In the genomic region with DNA sequence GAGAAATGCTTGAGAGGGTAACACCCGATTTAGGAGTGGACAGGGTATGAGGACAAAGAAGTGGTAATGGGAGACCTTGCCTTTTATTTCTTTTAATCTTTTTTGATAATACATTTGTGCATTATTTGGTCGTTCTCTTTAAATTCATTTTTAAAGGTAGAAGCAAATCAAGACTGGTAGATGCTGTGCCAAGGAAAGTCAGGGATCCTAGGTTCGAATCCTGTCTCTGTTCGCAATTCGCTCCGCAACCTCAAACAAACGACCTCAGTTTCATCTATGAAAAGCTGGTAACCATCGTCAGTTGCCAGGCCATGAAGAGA, we compare ENCODE assay signal across 1 cellular context.
A peak's percentile ranks its signal among the peaks of the same experiment; 100 is the strongest.
TF ChIP-seq lines count a peak whose summit lies in the region.

No MANE protein-coding gene starts in this region.

TF ChIP-seq in HepG2, 621 proteins besides CTCF, POLR2A, EP300 and RAD21:
- TF ChIP-seq KDM1A (CRISPR knock-in tag; IDR thresholded peaks at IDR 0.05), result no peak
- TF ChIP-seq CHCHD3 (CRISPR knock-in tag; IDR thresholded peaks at IDR 0.05), result no peak
- no peak for TF ChIP-seq ZNF879 (CRISPR knock-in tag; IDR thresholded peaks at IDR 0.05)
- no peak for TF ChIP-seq NFKBIZ (CRISPR knock-in tag; IDR thresholded peaks at IDR 0.05)
- no peak for TF ChIP-seq BORCS8-MEF2B (CRISPR knock-in tag; IDR thresholded peaks at IDR 0.05)
- TF ChIP-seq GABPA (IDR thresholded peaks at IDR 0.05; ENCODE audit: low read depth, low read length), result no peak
- TF ChIP-seq GABPA (CRISPR knock-in tag; IDR thresholded peaks at IDR 0.05; ENCODE audit: low read depth), result 0 out of 2 replicates have a peak, but pooled peaks have one; percentile 9
- no peak for TF ChIP-seq ZNF761 (CRISPR knock-in tag; conservative IDR thresholded peaks at IDR 0.05)
- TF ChIP-seq PATZ1 (CRISPR knock-in tag; IDR thresholded peaks at IDR 0.05), result no peak
- TF ChIP-seq ZNF17 (CRISPR knock-in tag; IDR thresholded peaks at IDR 0.05), result no peak
- TF ChIP-seq ZBTB20 (CRISPR knock-in tag; IDR thresholded peaks at IDR 0.05; ENCODE audit: borderline replicate concordance, low read depth), result no peak
- TF ChIP-seq MED1 (CRISPR knock-in tag; IDR thresholded peaks at IDR 0.05), result no peak
- TF ChIP-seq SRF (IDR thresholded peaks at IDR 0.05; ENCODE audit: low read depth, low read length), result no peak
- TF ChIP-seq, protein P1, sequence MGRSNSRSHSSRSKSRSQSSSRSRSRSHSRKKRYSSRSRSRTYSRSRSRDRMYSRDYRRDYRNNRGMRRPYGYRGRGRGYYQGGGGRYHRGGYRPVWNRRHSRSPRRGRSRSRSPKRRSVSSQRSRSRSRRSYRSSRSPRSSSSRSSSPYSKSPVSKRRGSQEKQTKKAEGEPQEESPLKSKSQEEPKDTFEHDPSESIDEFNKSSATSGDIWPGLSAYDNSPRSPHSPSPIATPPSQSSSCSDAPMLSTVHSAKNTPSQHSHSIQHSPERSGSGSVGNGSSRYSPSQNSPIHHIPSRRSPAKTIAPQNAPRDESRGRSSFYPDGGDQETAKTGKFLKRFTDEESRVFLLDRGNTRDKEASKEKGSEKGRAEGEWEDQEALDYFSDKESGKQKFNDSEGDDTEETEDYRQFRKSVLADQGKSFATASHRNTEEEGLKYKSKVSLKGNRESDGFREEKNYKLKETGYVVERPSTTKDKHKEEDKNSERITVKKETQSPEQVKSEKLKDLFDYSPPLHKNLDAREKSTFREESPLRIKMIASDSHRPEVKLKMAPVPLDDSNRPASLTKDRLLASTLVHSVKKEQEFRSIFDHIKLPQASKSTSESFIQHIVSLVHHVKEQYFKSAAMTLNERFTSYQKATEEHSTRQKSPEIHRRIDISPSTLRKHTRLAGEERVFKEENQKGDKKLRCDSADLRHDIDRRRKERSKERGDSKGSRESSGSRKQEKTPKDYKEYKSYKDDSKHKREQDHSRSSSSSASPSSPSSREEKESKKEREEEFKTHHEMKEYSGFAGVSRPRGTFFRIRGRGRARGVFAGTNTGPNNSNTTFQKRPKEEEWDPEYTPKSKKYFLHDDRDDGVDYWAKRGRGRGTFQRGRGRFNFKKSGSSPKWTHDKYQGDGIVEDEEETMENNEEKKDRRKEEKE (IDR thresholded peaks at IDR 0.05), result no peak
- TF ChIP-seq ZNF724P (CRISPR knock-in tag; IDR thresholded peaks at IDR 0.05; ENCODE audit: borderline replicate concordance), result no peak
- TF ChIP-seq ZNF446 (CRISPR knock-in tag; IDR thresholded peaks at IDR 0.05), result 0 out of 2 replicates have a peak, but pooled peaks have one; percentile 1
- 0 out of 2 replicates have a peak, but pooled peaks have one; percentile 63 for TF ChIP-seq CREB3 (CRISPR knock-in tag; IDR thresholded peaks at IDR 0.05)
- TF ChIP-seq ZNF275 (CRISPR knock-in tag; IDR thresholded peaks at IDR 0.05; ENCODE audit: borderline replicate concordance), result no peak
- no peak for TF ChIP-seq EZH2 (conservative IDR thresholded peaks at IDR 0.05; ENCODE audit: low read depth, low read length)
- TF ChIP-seq, protein P2, sequence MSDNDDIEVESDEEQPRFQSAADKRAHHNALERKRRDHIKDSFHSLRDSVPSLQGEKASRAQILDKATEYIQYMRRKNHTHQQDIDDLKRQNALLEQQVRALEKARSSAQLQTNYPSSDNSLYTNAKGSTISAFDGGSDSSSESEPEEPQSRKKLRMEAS (IDR thresholded peaks at IDR 0.05), result no peak
- TF ChIP-seq ZFP36L1 (CRISPR knock-in tag; IDR thresholded peaks at IDR 0.05), result no peak
- no peak for TF ChIP-seq KAT2B (IDR thresholded peaks at IDR 0.05; ENCODE audit: borderline replicate concordance, low read depth, low read length)
- no peak for TF ChIP-seq PAX8 (CRISPR knock-in tag; IDR thresholded peaks at IDR 0.05; ENCODE audit: borderline replicate concordance)
- no peak for TF ChIP-seq ZNF670 (CRISPR knock-in tag; IDR thresholded peaks at IDR 0.05; ENCODE audit: borderline replicate concordance)
- TF ChIP-seq PHF20 (CRISPR knock-in tag; IDR thresholded peaks at IDR 0.05), result no peak
- TF ChIP-seq HMG20B (CRISPR knock-in tag; conservative IDR thresholded peaks at IDR 0.05), result peak; percentile 89; the same call in 1 of the 2 replicates
TF ChIP-seq in HepG2: peak in this region for 4.
